Comparison of ENCODE assay signal across 15 cellular contexts in the genomic region with DNA sequence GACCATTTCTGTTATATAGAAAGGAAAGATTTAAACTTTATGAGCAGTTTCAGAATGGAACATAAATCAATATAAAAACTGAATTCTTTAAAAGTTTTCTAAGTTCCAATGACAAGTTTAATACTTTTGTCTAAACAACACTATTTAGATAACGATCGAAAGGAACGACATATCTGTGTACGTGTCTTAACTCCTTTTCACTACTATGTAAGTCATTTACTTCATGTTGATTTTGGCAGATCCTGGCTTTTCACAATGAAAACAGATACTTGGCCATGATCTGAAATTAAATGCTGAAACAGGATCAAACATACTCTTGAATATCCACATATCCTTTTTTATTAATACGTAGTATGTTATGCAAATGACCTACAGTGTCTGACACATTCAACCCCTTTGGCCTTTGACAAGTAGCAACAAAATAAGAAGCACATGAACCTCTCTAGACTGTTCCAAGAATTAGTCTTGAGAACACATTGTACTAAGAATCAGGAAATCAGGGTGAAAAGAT. TPM values are rescaled to one million over a fixed set of nuclear protein-coding genes. Genes with fewer than 3 reads are reported as not detected.
A peak's percentile ranks its signal among the peaks of the same experiment; 100 is the strongest.
DNase-seq lines count a peak whose midpoint lies in the region; ATAC-seq and TF ChIP-seq lines count a peak whose summit lies in the region.
"Had no signal": no experiment of that assay in that cellular context is flagged by ENCODE, and none has a peak within 500 bp of the region (broad histone marks: within the 10 kb centered on the region; RNA-seq: fewer than 3 reads in every experiment).

No MANE protein-coding gene starts in this region.

- H3K79me2 ChIP-seq in ACC112 (ENCODE audit: control insufficient read depth, insufficient read depth, low read length, unreplicated experiment), result no peaks in the 10 kb centered on the region

- peaks cover 42% of the 10 kb centered on the region for H3K4me1 ChIP-seq in ACC112 (ENCODE audit: control insufficient read depth, insufficient read depth, low read length, unreplicated experiment)
- H3K4me1 ChIP-seq: SJSA1 had no signal

- peak overlapping the region; percentile 89 for H2AFZ ChIP-seq in ACC112 (ENCODE audit: low read length, unreplicated experiment)

- ATAC-seq in left ventricle myocardium superior, result peak; percentile 87
- no peak for ATAC-seq in GM21447 (IDR thresholded peaks at IDR 0.05; ENCODE audit: unreplicated experiment)
- ATAC-seq: mucosa of descending colon; stimulated activated naive B cell treated with anti-CD40 and anti-IgM and Interleukin-4, amounts not matched to agents 10 μg/mL and 1 μg/mL and 100 μg/mL, for 72 hours had no signal

- intact Hi-C loops in left ventricle myocardium superior (cut with micrococcal nuclease), result no loop called here

- H3K27ac ChIP-seq in ACC112 (ENCODE audit: low read depth, low read length), result peak overlapping the region; percentile 85
- no peak overlapping the region for H3K27ac ChIP-seq in substantia nigra (ENCODE audit: low read depth, low read length, poor library complexity, severe bottlenecking)
- H3K27ac ChIP-seq: SJSA1 had no signal

- TF ChIP-seq CTCF in choroid plexus epithelial cell (conservative IDR thresholded peaks at IDR 0.05; ENCODE audit: low read depth, low read length), result no peak

- H3K4me3 ChIP-seq in ACC112 (ENCODE audit: low read depth, low read length) (peak overlapping the region; percentile 27), choroid plexus epithelial cell (ENCODE audit: low read depth, low read length) (no peak overlapping the region)
- H3K4me3 ChIP-seq: mucosa of descending colon, SJSA1 had no signal

- DNase-seq in choroid plexus epithelial cell (ENCODE audit: low read depth) (peak; percentile 97), left ventricle myocardium superior (no peak), pulmonary artery endothelial cell (ENCODE audit: low read depth, low spot score) (peak; percentile 48), DMS79 (lab: John Stamatoyannopoulos, UW) (no peak), substantia nigra (lab: John Stamatoyannopoulos, UW) (no peak), hippocampal formation (lab: John Stamatoyannopoulos, UW) (no peak)
- DNase-seq: activated CD8-positive, alpha-beta memory T cell treated with anti-CD3 and anti-CD28 coated beads for 24 hours; activated gamma-delta T cell treated with Interleukin-2 at 50 U/mL for 16 hours; mucosa of descending colon; NCI-H2171 treated with DMSO at 0.1 percent for 48 hours; stimulated activated naive B cell treated with anti-CD40 and anti-IgM and Interleukin-4, amounts not matched to agents 10 μg/mL and 1 μg/mL and 100 μg/mL, for 72 hours had no signal

- no peaks in the 10 kb centered on the region for H3K36me3 ChIP-seq in ACC112 (ENCODE audit: insufficient read depth, low read length)
- H3K36me3 ChIP-seq: SJSA1 had no signal

- no peaks in the 10 kb centered on the region for H3K27me3 ChIP-seq in ACC112 (ENCODE audit: insufficient read depth, low read length)

RNA-seq across cellular contexts. Expression of a gene that starts 41.9 kb away (rescaled TPM):
- total RNA-seq in left ventricle myocardium superior (23.1 TPM), pulmonary artery endothelial cell (2.2 and 7.1 TPM in 2 replicates)
- total RNA-seq: SJSA1 had no signal

RNA-seq across cellular contexts. Expression of a gene that starts 45.4 kb away (rescaled TPM):
- total RNA-seq in left ventricle myocardium superior, result not detected
- total RNA-seq in pulmonary artery endothelial cell, result 0.21 TPM in 1 of 2 replicates, not detected in the other
- total RNA-seq: epithelial cell of proximal tubule, SJSA1 had no signal

Comparison
In these comparisons a context has a peak if more than half of its experiments do, and no peak if none do; other contexts are left out.
1. DNase-seq: peak in choroid plexus epithelial cell (single experiment) and pulmonary artery endothelial cell (single experiment); none in left ventricle myocardium superior (single experiment), DMS79 (single experiment), substantia nigra (0 of 49) and hippocampal formation (0 of 2).